ENCODE assay signal across 12 cellular contexts in genomic region chr6:27161603-27161945, GRCh38.
A peak's percentile ranks its signal among the peaks of the same experiment; 100 is the strongest.
DNase-seq lines count a peak whose midpoint lies in the region; ATAC-seq, FAIRE-seq and TF ChIP-seq lines count a peak whose summit lies in the region.
"Had no signal": no experiment of that assay in that cellular context is flagged by ENCODE, and none has a peak within 500 bp of the region (broad histone marks: within the 10 kb centered on the region; RNA-seq: fewer than 3 reads in every experiment).

No MANE protein-coding gene starts in this region.

- TF ChIP-seq CTCF in GM12878 (IDR thresholded peaks at IDR 0.05 in 2 of 3, conservative IDR thresholded peaks at IDR 0.05 in 1 of 3; ENCODE audit: control insufficient read depth in 2 of 3, extremely low read depth in 1 of 3, insufficient read depth in 1 of 3, low read depth in 3 of 3, low read length in 3 of 3) (no peak), progenitor cell of endocrine pancreas (IDR thresholded peaks at IDR 0.05; ENCODE audit: unreplicated experiment) (no peak), left lung (IDR thresholded peaks at IDR 0.05) (no peak)

- in situ Hi-C loops in GM12878 (cut with MboI), result loop anchor here (25.0 kb wide), 1 partner anchor 1201 kb away; no protein-coding TSS in a partner anchor

- H3K36me3 ChIP-seq in KOPT-K1 (ENCODE audit: insufficient read depth, low read length) (no peaks in the 10 kb centered on the region), GM12878 (ENCODE audit: control insufficient read depth in 2 of 2, insufficient read depth in 2 of 2, low read length in 1 of 2) (no peaks in the 10 kb centered on the region), left lung (no peaks in the 10 kb centered on the region)
- H3K36me3 ChIP-seq: tibial artery had no signal

- TF ChIP-seq RAD21 in GM12878 (IDR thresholded peaks at IDR 0.05; ENCODE audit: insufficient read depth, low read depth, low read length), result no peak

- intact Hi-C loops in GM12878 (cut with micrococcal nuclease; ENCODE audit: unreplicated experiment) (loop anchor here (5.0 to 10.0 kb wide), 3 partner anchors 446 to 1193 kb away; no protein-coding TSS in a partner anchor), left lung (cut with DNase I) (no loop called here)

- no TSS peak for BruUV-seq in GM12878 (replicated peaks; lab: Mats Ljungman, UMichigan)

- no peak for FAIRE-seq in GM12878 (lab: Jason Lieb, UNC)
- FAIRE-seq: D721Med had no signal

- 65% methylated on average over 4 of the region's 4 CpGs for WGBS in GM12878 (ENCODE audit: insufficient coverage, insufficient replicate concordance, low lambda C conversion rate, missing lambda C conversion rate)

- peak overlapping the region; percentile 94 for H3K27ac Mint-ChIP-seq in activated T-cell treated with anti-CD3 and anti-CD28 coated beads, Interleukin-2, amount 50 U/mL, for 72 hours
- peak overlapping the region; percentile 22 for H3K27ac Mint-ChIP-seq in progenitor cell of endocrine pancreas

- no peak for ATAC-seq in activated T-cell treated with anti-CD3 and anti-CD28 coated beads, Interleukin-2, amount 50 U/mL, for 72 hours (replicated peaks in 1 of 2)
- ATAC-seq in GM12878, result no peak
- no peak for ATAC-seq in left lung

- TF ChIP-seq EP300 in GM12878 (IDR thresholded peaks at IDR 0.05; ENCODE audit: borderline replicate concordance in 1 of 2, control insufficient read depth in 1 of 2, low read depth in 2 of 2, low read length in 2 of 2), result no peak

- no peak overlapping the region for H2AFZ ChIP-seq in GM12878 (ENCODE audit: control insufficient read depth, low read depth, low read length)

- no peak overlapping the region for H3K9ac ChIP-seq in GM12878 (ENCODE audit: control insufficient read depth, insufficient read depth, low read length)

- H3K4me1 ChIP-seq in GM12878 (ENCODE audit: control insufficient read depth, insufficient read depth, low read length) (no peaks in the 10 kb centered on the region), left lung (peaks cover 0 to 15% of the 10 kb centered on the region in 2 donors)

- no peaks in the 10 kb centered on the region for H3K27me3 Mint-ChIP-seq in activated T-cell treated with anti-CD3 and anti-CD28 coated beads, Interleukin-2, amount 50 U/mL, for 72 hours (ENCODE audit: low read depth)
- H3K27me3 Mint-ChIP-seq in progenitor cell of endocrine pancreas, result peaks cover 6% of the 10 kb centered on the region

- no peak overlapping the region for H3K4me2 ChIP-seq in GM12878 (ENCODE audit: control insufficient read depth, insufficient read depth)

- no peak for DNase-seq in activated T-cell treated with anti-CD3 and anti-CD28 coated beads, Interleukin-2, amount 50 U/mL, for 72 hours
- no peak for DNase-seq in activated T-cell treated with anti-CD3 and anti-CD28 coated beads, Interleukin-2, amount 50 U/mL, for 48 hours
- DNase-seq in GM12878 (ENCODE audit: low read depth, low spot score) (no peak), progenitor cell of endocrine pancreas (ENCODE audit: low spot score, unreplicated experiment) (no peak), iPS-NIHi11 (ENCODE audit: low spot score) (no peak), left lung (no peak)
- no peak for DNase-seq in stimulated activated naive CD4-positive, alpha-beta T cell (lab: John Stamatoyannopoulos, UW)
- DNase-seq: effector CD8-positive, alpha-beta T cell; mesendoderm; tibial artery had no signal

- CTCF ChIA-PET in GM12878 (lab: Yijun Ruan, JAX), result interaction anchor here (0.7 to 4.0 kb wide), 13 partner anchors 9 to 734 kb away, joined by 3 to 29 read pairs (median 4); a partner anchor contains a TSS

- POLR2A ChIA-PET in GM12878 (lab: Charles Lee), result interaction anchor here (0.6 to 2.4 kb wide), 2 partner anchors 11 to 14 kb away, joined by 5 to 9 read pairs; no protein-coding TSS in a partner anchor

- H3K36me3 Mint-ChIP-seq in activated T-cell treated with anti-CD3 and anti-CD28 coated beads, Interleukin-2, amount 50 U/mL, for 72 hours (ENCODE audit: insufficient read depth in 2 of 2), result no peaks in the 10 kb centered on the region
- no peaks in the 10 kb centered on the region for H3K36me3 Mint-ChIP-seq in progenitor cell of endocrine pancreas (ENCODE audit: insufficient read depth)

- no peak overlapping the region for H3K4me3 ChIP-seq in GM12878
- H3K4me3 ChIP-seq in left lung, result no peak overlapping the region
- H3K4me3 ChIP-seq: tibial artery had no signal

- H3K27me3 ChIP-seq in GM12878 (replicated peaks in 1 of 2; ENCODE audit: control insufficient read depth in 2 of 2, insufficient read depth in 2 of 2, low read length in 1 of 2) (no peaks in the 10 kb centered on the region), left lung (no peaks in the 10 kb centered on the region)
- H3K27me3 ChIP-seq: tibial artery had no signal

- SMC1A ChIA-PET in GM12878 (lab: Charles Lee; ENCODE audit: uncharacterized antibody, unreplicated experiment), result interaction anchor here (0.9 to 3.1 kb wide), 8 partner anchors 11 to 735 kb away, joined by 3 to 14 read pairs (median 6); no protein-coding TSS in a partner anchor

- peaks cover 33% of the 10 kb centered on the region for H3K4me1 Mint-ChIP-seq in activated T-cell treated with anti-CD3 and anti-CD28 coated beads, Interleukin-2, amount 50 U/mL, for 72 hours (ENCODE audit: low read depth)
- H3K4me1 Mint-ChIP-seq in progenitor cell of endocrine pancreas (ENCODE audit: low read depth), result peaks cover 13% of the 10 kb centered on the region

- no peaks in the 10 kb centered on the region for H3K79me2 ChIP-seq in GM12878 (ENCODE audit: control insufficient read depth, insufficient read depth, low read length)

- no peaks in the 10 kb centered on the region for H3K9me3 Mint-ChIP-seq in activated T-cell treated with anti-CD3 and anti-CD28 coated beads, Interleukin-2, amount 50 U/mL, for 72 hours
- no peaks in the 10 kb centered on the region for H3K9me3 Mint-ChIP-seq in progenitor cell of endocrine pancreas (ENCODE audit: low read depth)

- H3K27ac ChIP-seq in KOPT-K1 (ENCODE audit: low read depth, low read length, poor library complexity, severe bottlenecking) (peak overlapping the region; percentile 8), GM12878 (ENCODE audit: control insufficient read depth, insufficient read depth) (no peak overlapping the region), left lung (no peak overlapping the region)
- H3K27ac ChIP-seq: tibial artery had no signal

- no peak for TF ChIP-seq POLR2A in GM12878 (IDR thresholded peaks at IDR 0.05; ENCODE audit: low read depth, low read length)

- H3K9me3 ChIP-seq in KOPT-K1 (ENCODE audit: insufficient read depth, low read length, poor library complexity, severe bottlenecking) (no peaks in the 10 kb centered on the region), GM12878 (replicated peaks; ENCODE audit: control insufficient read depth, insufficient read depth, low read length) (no peaks in the 10 kb centered on the region), left lung (no peaks in the 10 kb centered on the region)
- H3K9me3 ChIP-seq: tibial artery had no signal

- H4K20me1 ChIP-seq in GM12878 (ENCODE audit: control insufficient read depth, insufficient read depth), result no peaks in the 10 kb centered on the region

- RAD21 ChIA-PET in GM12878 (lab: Charles Lee; ENCODE audit: unreplicated experiment), result interaction anchor here (0.8 to 1.3 kb wide), 2 partner anchors 625 to 734 kb away, joined by 3 read pairs; no protein-coding TSS in a partner anchor

- H3K4me3 Mint-ChIP-seq in activated T-cell treated with anti-CD3 and anti-CD28 coated beads, Interleukin-2, amount 50 U/mL, for 72 hours, result peak overlapping the region; percentile 31 to 83
- no peak overlapping the region for H3K4me3 Mint-ChIP-seq in progenitor cell of endocrine pancreas (ENCODE audit: low read depth)

TF ChIP-seq in GM12878, 131 proteins besides CTCF, POLR2A, EP300 and RAD21:
- TF ChIP-seq ESRRA (IDR thresholded peaks at IDR 0.05; ENCODE audit: low read length) (0 out of 2 replicates have a peak, but pooled peaks have one; percentile 21), EGR1 (IDR thresholded peaks at IDR 0.05; ENCODE audit: borderline replicate concordance in 1 of 2, low read depth in 2 of 2, low read length in 2 of 2) (no peak)
